7 cellular contexts compared by ENCODE assay signal in genomic region chr1:25744140-25744581, GRCh38. TPM values are rescaled to one million over a fixed set of nuclear protein-coding genes. Genes with fewer than 3 reads are reported as not detected.
A peak's percentile ranks its signal among the peaks of the same experiment; 100 is the strongest.
DNase-seq lines count a peak whose midpoint lies in the region; ATAC-seq and TF ChIP-seq lines count a peak whose summit lies in the region.

No MANE protein-coding gene starts in this region.

- H3K18ac ChIP-seq in H9 (ENCODE audit: insufficient read length, low read depth, low read length): no peak overlapping the region

- H4K5ac ChIP-seq in H9 (ENCODE audit: insufficient read length, low read depth, low read length): no peak overlapping the region

- H2BK20ac ChIP-seq in H9 (ENCODE audit: low read depth, low read length, poor library complexity, severe bottlenecking): no peak overlapping the region

- WGBS in H9 (ENCODE audit: extremely low coverage, insufficient read length, low lambda C conversion rate): no CpG with 5 or more reads among the region's 8 CpGs

- H3K23me2 ChIP-seq in H9 (ENCODE audit: insufficient read length, low read depth, low read length, poor library complexity, severe bottlenecking): no peaks in the 10 kb centered on the region

- H2AFZ ChIP-seq in H9 (ENCODE audit: low read length): no peak overlapping the region
- H2AFZ ChIP-seq in Karpas-422 (ENCODE audit: low read length): no peak overlapping the region

- H2AK5ac ChIP-seq in H9 (ENCODE audit: insufficient read length, low read length): no peak overlapping the region

- H3K4me2 ChIP-seq in H9 (ENCODE audit: insufficient read depth, insufficient read length, low read length) (no peak overlapping the region), Karpas-422 (ENCODE audit: low read depth, low read length, poor library complexity, severe bottlenecking) (no peak overlapping the region)

- H3K14ac ChIP-seq in H9 (ENCODE audit: insufficient read depth, low read length): no peak overlapping the region

- H2BK120ac ChIP-seq in H9 (ENCODE audit: low read depth, low read length, poor library complexity, severe bottlenecking): no peak overlapping the region

- H3T11ph ChIP-seq in H9 (ENCODE audit: low read length): no peak overlapping the region

- H3K4me1 Mint-ChIP-seq in H9 (peaks cover 43 to 49% of the 10 kb centered on the region in 2 experiments), osteocyte (ENCODE audit: unreplicated experiment) (peaks cover 48% of the 10 kb centered on the region)
- no peaks in the 10 kb centered on the region for H3K4me1 Mint-ChIP-seq in stimulated activated naive B cell treated with anti-CD40 and anti-IgM and Interleukin-4, amounts not matched to agents 10 μg/mL and 1 μg/mL and 100 μg/mL, for 72 hours

- no peak overlapping the region for H4K91ac ChIP-seq in H9 (ENCODE audit: insufficient read length, low read depth, low read length)

- H3K27ac Mint-ChIP-seq in H9 (peak overlapping the region in 1 of 3 experiments; percentile 66; a peak in 1 of 7 replicates), osteocyte (ENCODE audit: unreplicated experiment) (peak overlapping the region; percentile 85)
- no peak overlapping the region for H3K27ac Mint-ChIP-seq in stimulated activated naive B cell treated with anti-CD40 and anti-IgM and Interleukin-4, amounts not matched to agents 10 μg/mL and 1 μg/mL and 100 μg/mL, for 72 hours

- H3K27ac ChIP-seq in H9 (ENCODE audit: insufficient read length, low read depth, low read length) (no peak overlapping the region), Karpas-422 (ENCODE audit: low read length) (no peak overlapping the region)

- no peak overlapping the region for H3K4me3 ChIP-seq in foreskin fibroblast (ENCODE audit: low read depth in 1 of 2, low read length in 2 of 2)
- no peak overlapping the region for H3K4me3 ChIP-seq in Karpas-422 (ENCODE audit: low read length)

- in situ Hi-C loops in SK-MEL-5 (cut with HindIII; ENCODE audit: low pct_unique_long_range_greater_than_20kb, low sequenced_read_pairs): no loop called here

- H2BK15ac ChIP-seq in H9 (ENCODE audit: low read depth, low read length): no peak overlapping the region

- H3K9me2 ChIP-seq in Karpas-422 (replicated peaks; ENCODE audit: insufficient read depth, low read length): no peaks in the 10 kb centered on the region

- H3K4me3 Mint-ChIP-seq in H9 (no peak overlapping the region), osteocyte (ENCODE audit: unreplicated experiment) (no peak overlapping the region)
- no peak overlapping the region for H3K4me3 Mint-ChIP-seq in stimulated activated naive B cell treated with anti-CD40 and anti-IgM and Interleukin-4, amounts not matched to agents 10 μg/mL and 1 μg/mL and 100 μg/mL, for 72 hours

- H3K36me3 ChIP-seq in Karpas-422 (ENCODE audit: insufficient read depth, low read length): no peaks in the 10 kb centered on the region

- H3K9me3 ChIP-seq in H9 (ENCODE audit: control insufficient read depth, low read depth, low read length) (no peaks in the 10 kb centered on the region), Karpas-422 (ENCODE audit: low read length) (no peaks in the 10 kb centered on the region)

- no peak overlapping the region for H3K56ac ChIP-seq in H9 (ENCODE audit: insufficient read length, low read depth, low read length)

- H3K79me2 ChIP-seq in H9 (ENCODE audit: insufficient read depth, low read length): no peaks in the 10 kb centered on the region
- no peaks in the 10 kb centered on the region for H3K79me2 ChIP-seq in Karpas-422 (ENCODE audit: low read length)

- no peaks in the 10 kb centered on the region for H4K20me1 ChIP-seq in H9 (ENCODE audit: control insufficient read depth, insufficient read depth, insufficient read length)
- peaks cover 10% of the 10 kb centered on the region; the same call in 1 of the 2 replicates for H4K20me1 ChIP-seq in Karpas-422 (ENCODE audit: insufficient read depth, low read depth, low read length)

- H3K27me3 Mint-ChIP-seq in H9 (ENCODE audit: low read depth) (no peaks in the 10 kb centered on the region; the same call in none of the 2 replicates), osteocyte (ENCODE audit: unreplicated experiment) (peaks cover 12% of the 10 kb centered on the region)
- H3K27me3 Mint-ChIP-seq in stimulated activated naive B cell treated with anti-CD40 and anti-IgM and Interleukin-4, amounts not matched to agents 10 μg/mL and 1 μg/mL and 100 μg/mL, for 72 hours: peaks cover 7 to 12% of the 10 kb centered on the region in 2 donors

- DNase-seq in H9: peak; percentile 74
- DNase-seq in SK-MEL-5 (ENCODE audit: low read depth, low spot score): peak; percentile 76
- peak; percentile 62 to 80 for DNase-seq in foreskin fibroblast
- DNase-seq in osteocyte (ENCODE audit: extremely low spot score, unreplicated experiment): no peak
- no peak for DNase-seq in Karpas-422
- DNase-seq in stimulated activated naive B cell treated with anti-CD40 and anti-IgM and Interleukin-4, amounts not matched to agents 10 μg/mL and 1 μg/mL and 100 μg/mL, for 72 hours: no peak

- peak; percentile 61 for TF ChIP-seq CTCF in H9 (conservative IDR thresholded peaks at IDR 0.05)
- TF ChIP-seq CTCF in foreskin fibroblast (IDR thresholded peaks at IDR 0.05; ENCODE audit: low read depth, low read length): peak; percentile 61
- peak; percentile 68 for TF ChIP-seq CTCF in osteocyte (IDR thresholded peaks at IDR 0.05)

- no peaks in the 10 kb centered on the region for H3K27me3 ChIP-seq in H9 (ENCODE audit: insufficient read depth, low read length)
- H3K27me3 ChIP-seq in Karpas-422 (ENCODE audit: low read length): no peaks in the 10 kb centered on the region

- no peak for ATAC-seq in HG02571 (IDR thresholded peaks at IDR 0.05; ENCODE audit: unreplicated experiment)
- ATAC-seq in stimulated activated naive B cell treated with anti-CD40 and anti-IgM and Interleukin-4, amounts not matched to agents 10 μg/mL and 1 μg/mL and 100 μg/mL, for 72 hours (replicated peaks): no peak

- H3K4ac ChIP-seq in H9 (ENCODE audit: low read depth, low read length): no peak overlapping the region

- H2BK12ac ChIP-seq in H9 (ENCODE audit: insufficient read length, low read depth, low read length): no peak overlapping the region

- peaks cover 5% of the 10 kb centered on the region; the same call in 1 of the 2 replicates for H3K4me1 ChIP-seq in H9 (ENCODE audit: insufficient read depth, low read length)
- H3K4me1 ChIP-seq in Karpas-422 (ENCODE audit: low read length): no peaks in the 10 kb centered on the region

- no peaks in the 10 kb centered on the region for H3K79me1 ChIP-seq in H9 (ENCODE audit: insufficient read depth, low read depth, low read length, poor library complexity, severe bottlenecking)

- no peak overlapping the region for H2BK5ac ChIP-seq in H9 (ENCODE audit: insufficient read length, low read length)

- H3K23ac ChIP-seq in H9 (ENCODE audit: insufficient read length, low read depth, low read length): no peak overlapping the region

- H3K36me3 Mint-ChIP-seq in H9 (ENCODE audit: insufficient read depth in 1 of 3, low read depth in 3 of 3): no peaks in the 10 kb centered on the region
- H3K36me3 Mint-ChIP-seq in osteocyte (ENCODE audit: unreplicated experiment): peaks cover 10% of the 10 kb centered on the region
- no peaks in the 10 kb centered on the region for H3K36me3 Mint-ChIP-seq in stimulated activated naive B cell treated with anti-CD40 and anti-IgM and Interleukin-4, amounts not matched to agents 10 μg/mL and 1 μg/mL and 100 μg/mL, for 72 hours

- H3K9me3 Mint-ChIP-seq in H9 (no peaks in the 10 kb centered on the region), osteocyte (ENCODE audit: unreplicated experiment) (no peaks in the 10 kb centered on the region)
- no peaks in the 10 kb centered on the region for H3K9me3 Mint-ChIP-seq in stimulated activated naive B cell treated with anti-CD40 and anti-IgM and Interleukin-4, amounts not matched to agents 10 μg/mL and 1 μg/mL and 100 μg/mL, for 72 hours

- no peak overlapping the region for H4K8ac ChIP-seq in H9 (replicated peaks; ENCODE audit: insufficient read length, low read depth, low read length)

- H3K9ac ChIP-seq in H9 (ENCODE audit: extremely low read depth, insufficient read length, low read length): no peak overlapping the region
- H3K9ac ChIP-seq in Karpas-422 (ENCODE audit: low read length): no peak overlapping the region

RNA-seq across cellular contexts. Expression of gene SELENON, which starts 55.8 kb away (rescaled TPM):
- 89.0 and 90.9 TPM in 2 replicates for total RNA-seq in H9 (2021)
- total RNA-seq in SK-MEL-5 (2014; rRNA removed; shearing (Covaris generic)): 38.3 and 45.1 TPM in 2 replicates
- 199 and 253 TPM in 2 replicates for polyA plus RNA-seq in SK-MEL-5 (2015; cell fraction: cytosol; rRNA removed)
- 54.8 and 89.7 TPM in 2 replicates for polyA plus RNA-seq in SK-MEL-5 (2015; cell fraction: nucleus; rRNA removed)
- 126 and 129 TPM in 2 replicates for total RNA-seq in osteocyte
- 2.7 and 5.1 TPM in 2 replicates for total RNA-seq in Karpas-422 (2014; rRNA removed; shearing (Covaris generic); ENCODE audit: low replicate concordance)

Comparison
In these comparisons a context has a peak if more than half of its experiments do, and no peak if none do; other contexts are left out.
1. DNase-seq: peak in H9 (single experiment), SK-MEL-5 (single experiment) and foreskin fibroblast (2 of 2); none in osteocyte (single experiment), Karpas-422 (single experiment) and stimulated activated naive B cell treated with anti-CD40 and anti-IgM and Interleukin-4, amounts not matched to agents 10 μg/mL and 1 μg/mL and 100 μg/mL, for 72 hours (single experiment).
2. Peak in every context shown above with its lines, with median percentiles within 50 percentile points of each other: CTCF ChIP-seq.